In genomic region chr1:160777486-160778089, GRCh38 we compare ENCODE assay signal across 8 cellular contexts. TPM values are rescaled to one million over a fixed set of nuclear protein-coding genes. Genes with fewer than 3 reads are reported as not detected.
A peak's percentile ranks its signal among the peaks of the same experiment; 100 is the strongest.
DNase-seq lines count a peak whose midpoint lies in the region; ATAC-seq and TF ChIP-seq lines count a peak whose summit lies in the region.

No MANE protein-coding gene starts in this region.

- no peaks in the 10 kb centered on the region for H3K27me3 Mint-ChIP-seq in activated T-cell treated with anti-CD3 and anti-CD28 coated beads, Interleukin-2, amount 50 U/mL, for 72 hours (ENCODE audit: low read depth)

- H3K9me3 Mint-ChIP-seq in activated T-cell treated with anti-CD3 and anti-CD28 coated beads, Interleukin-2, amount 50 U/mL, for 72 hours: no peaks in the 10 kb centered on the region

- ATAC-seq in heart right ventricle (no peak), Right ventricle myocardium inferior (no peak), HG02571 (IDR thresholded peaks at IDR 0.05; ENCODE audit: unreplicated experiment) (no peak), right cardiac atrium (no peak)
- peak; percentile 43 to 48 for ATAC-seq in activated T-cell treated with anti-CD3 and anti-CD28 coated beads, Interleukin-2, amount 50 U/mL, for 72 hours (replicated peaks in 1 of 2)

- H3K36me3 Mint-ChIP-seq in activated T-cell treated with anti-CD3 and anti-CD28 coated beads, Interleukin-2, amount 50 U/mL, for 72 hours (ENCODE audit: insufficient read depth in 2 of 2): no peaks in the 10 kb centered on the region

- H3K27ac Mint-ChIP-seq in activated T-cell treated with anti-CD3 and anti-CD28 coated beads, Interleukin-2, amount 50 U/mL, for 72 hours: no peak overlapping the region

- no peaks in the 10 kb centered on the region for H3K36me3 ChIP-seq in heart right ventricle
- no peaks in the 10 kb centered on the region for H3K36me3 ChIP-seq in tibial nerve

- DNase-seq in heart right ventricle: no peak
- no peak for DNase-seq in Right ventricle myocardium inferior (ENCODE audit: missing footprints)
- DNase-seq in NCI-H526 treated with DMSO at 0.1 percent for 48 hours (lab: John Stamatoyannopoulos, UW): peak; percentile 53
- DNase-seq in activated T-cell treated with anti-CD3 and anti-CD28 coated beads, Interleukin-2, amount 50 U/mL, for 72 hours: peak; percentile 55 to 63
- DNase-seq in left kidney (ENCODE audit: low read depth, low spot score): peak; percentile 59
- DNase-seq in tibial nerve (ENCODE audit: low spot score in 2 of 2): no peak
- DNase-seq in right cardiac atrium: no peak

- no peak overlapping the region for H3K4me3 Mint-ChIP-seq in activated T-cell treated with anti-CD3 and anti-CD28 coated beads, Interleukin-2, amount 50 U/mL, for 72 hours

- peaks cover 64% of the 10 kb centered on the region for H3K4me1 Mint-ChIP-seq in activated T-cell treated with anti-CD3 and anti-CD28 coated beads, Interleukin-2, amount 50 U/mL, for 72 hours (ENCODE audit: low read depth)

- H3K9me3 ChIP-seq in heart right ventricle (no peaks in the 10 kb centered on the region), tibial nerve (no peaks in the 10 kb centered on the region), right cardiac atrium (ENCODE audit: control insufficient read depth, low read length) (no peaks in the 10 kb centered on the region)

- H3K27ac ChIP-seq in heart right ventricle: no peak overlapping the region
- no peak overlapping the region for H3K27ac ChIP-seq in tibial nerve
- H3K27ac ChIP-seq in right cardiac atrium (ENCODE audit: low read length): no peak overlapping the region

- peaks cover 0 to 2% (median 0%) of the 10 kb centered on the region in 9 donors for H3K4me1 ChIP-seq in heart right ventricle
- peaks cover 0 to 2% (median 0%) of the 10 kb centered on the region in 4 donors for H3K4me1 ChIP-seq in tibial nerve
- no peaks in the 10 kb centered on the region for H3K4me1 ChIP-seq in right cardiac atrium (ENCODE audit: control insufficient read depth, insufficient read depth, low read length)

- no peak for TF ChIP-seq POLR2A in tibial nerve (IDR thresholded peaks at IDR 0.05)

- no peak overlapping the region for H3K4me3 ChIP-seq in heart right ventricle
- H3K4me3 ChIP-seq in tibial nerve: no peak overlapping the region
- H3K4me3 ChIP-seq in right cardiac atrium (ENCODE audit: low read length): no peak overlapping the region

- TF ChIP-seq CTCF in heart right ventricle (IDR thresholded peaks at IDR 0.05) (peak in 6 of 9 donors; percentile 13 to 54 (median 25)), tibial nerve (IDR thresholded peaks at IDR 0.05) (peak in 2 of 5 experiments; percentile 10 to 39)

- intact Hi-C loops in heart right ventricle (cut with DNase I) (no loop called here), Right ventricle myocardium inferior (cut with DNase I) (no loop called here), right cardiac atrium (cut with DNase I) (no loop called here)

- H3K27me3 ChIP-seq in heart right ventricle: peaks cover 0 to 19% (median 11%) of the 10 kb centered on the region in 7 donors
- no peaks in the 10 kb centered on the region for H3K27me3 ChIP-seq in tibial nerve
- no peaks in the 10 kb centered on the region for H3K27me3 ChIP-seq in right cardiac atrium (ENCODE audit: control insufficient read depth, insufficient read depth)

- TF ChIP-seq EP300 in tibial nerve (IDR thresholded peaks at IDR 0.05): no peak

- WGBS in heart right ventricle, 2 donors: 67 to 69% methylated on average over 7 of the region's 7 CpGs
- WGBS in tibial nerve, 2 donors: 66 to 71% methylated on average over 7 of the region's 7 CpGs
- 65% methylated on average over 7 of the region's 7 CpGs for WGBS in right cardiac atrium

RNA-seq across cellular contexts. Expression of gene LY9, which starts 18.4 kb away (rescaled TPM):
- total RNA-seq in heart right ventricle: 1 to 10 TPM in 1 of 10 donors, under 1 TPM in 4, not detected in 5; 0.25 to 1.4 (median 0.42) TPM
- polyA plus RNA-seq in heart right ventricle: under 1 TPM in 1 of 2 donors, not detected in 1; 0.10 TPM
- total RNA-seq in Right ventricle myocardium inferior: not detected
- total RNA-seq in activated T-cell treated with anti-CD3 and anti-CD28 coated beads, Interleukin-2, amount 50 U/mL, for 72 hours: 10 to 100 TPM in 1 of 2 donors, 1 to 10 TPM in 1; 7.6 to 19.0 TPM
- 1 to 10 TPM in 2 of 4 donors, under 1 TPM in 1, not detected in 1; 0.22 to 3.0 (median 1.9) TPM for total RNA-seq in tibial nerve
- total RNA-seq in right cardiac atrium: under 1 TPM in 3 of 4 donors, not detected in 1; 0.25 to 0.29 (median 0.25) TPM
- 0.09 TPM for polyA plus RNA-seq in right cardiac atrium

RNA-seq across cellular contexts. Expression of gene SLAMF7, which starts 38.5 kb away (rescaled TPM):
- total RNA-seq in heart right ventricle (10 to 100 TPM in 1 of 10 donors, under 1 TPM in 9; 0.11 to 19.4 (median 0.34) TPM), Right ventricle myocardium inferior (0.46 TPM), tibial nerve (under 1 TPM; 0.22 to 0.90 (median 0.51) TPM), right cardiac atrium (1 to 10 TPM in 1 of 4 donors, under 1 TPM in 3; 0.31 to 1.3 (median 0.46) TPM)
- polyA plus RNA-seq in heart right ventricle (under 1 TPM; 0.13 to 0.22 TPM), right cardiac atrium (0.07 TPM)
- 10 to 100 TPM; 42.6 to 68.3 TPM for total RNA-seq in activated T-cell treated with anti-CD3 and anti-CD28 coated beads, Interleukin-2, amount 50 U/mL, for 72 hours

Comparison
In these comparisons a context has a peak if more than half of its experiments do, and no peak if none do; other contexts are left out.
1. ATAC-seq: peak in activated T-cell treated with anti-CD3 and anti-CD28 coated beads, Interleukin-2, amount 50 U/mL, for 72 hours (2 of 2); none in heart right ventricle (0 of 8), Right ventricle myocardium inferior (single experiment), HG02571 (single experiment) and right cardiac atrium (0 of 2).
2. DNase-seq: peak in NCI-H526 treated with DMSO at 0.1 percent for 48 hours (single experiment), activated T-cell treated with anti-CD3 and anti-CD28 coated beads, Interleukin-2, amount 50 U/mL, for 72 hours (2 of 2) and left kidney (single experiment); none in heart right ventricle (0 of 2), Right ventricle myocardium inferior (single experiment), tibial nerve (0 of 2) and right cardiac atrium (0 of 3).